In the genomic region with DNA sequence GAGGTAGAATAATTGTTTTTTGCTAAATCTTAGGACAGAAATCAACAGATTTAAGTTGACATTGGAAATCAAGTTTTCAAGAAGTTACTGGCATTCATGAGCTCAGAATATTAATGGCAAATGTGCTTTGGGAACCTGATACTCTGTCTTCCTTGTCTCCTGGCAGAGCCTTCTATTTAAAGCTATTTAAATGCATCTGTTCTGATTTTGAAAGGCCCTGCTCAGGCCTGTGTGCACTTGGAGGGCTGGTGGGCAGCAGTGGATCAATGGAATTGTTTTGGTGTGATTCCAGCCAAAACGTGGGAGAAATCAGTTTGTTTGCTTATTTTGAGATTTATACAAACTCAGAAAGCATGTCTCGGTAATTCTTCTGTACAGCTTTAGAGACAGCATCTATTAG, we compare ENCODE assay signal across 1 cellular context.
TF ChIP-seq lines count a peak whose summit lies in the region.

No MANE protein-coding gene starts in this region.

TF ChIP-seq in H1, 55 proteins besides CTCF, POLR2A, EP300 and RAD21:
- TF ChIP-seq SP2 (IDR thresholded peaks at IDR 0.05; ENCODE audit: low read length) (no peak), GTF2F1 (IDR thresholded peaks at IDR 0.05; ENCODE audit: borderline replicate concordance, low read depth, low read length) (no peak), TAF1 (IDR thresholded peaks at IDR 0.05; ENCODE audit: low read depth, low read length) (no peak), HDAC6 (IDR thresholded peaks at IDR 0.05; ENCODE audit: low read depth, low read length) (no peak), KDM1A (IDR thresholded peaks at IDR 0.05; ENCODE audit: borderline replicate concordance, low read length) (no peak), SUZ12 (IDR thresholded peaks at IDR 0.05; ENCODE audit: low read length) (no peak), ASH2L (IDR thresholded peaks at IDR 0.05; ENCODE audit: low read length) (no peak), KDM4A (IDR thresholded peaks at IDR 0.05; ENCODE audit: low read depth, low read length, severe bottlenecking) (no peak), JUND (IDR thresholded peaks at IDR 0.05; ENCODE audit: low read length) (no peak), RBBP5 (IDR thresholded peaks at IDR 0.05; ENCODE audit: borderline replicate concordance, low read depth, low read length) (no peak), SRF (IDR thresholded peaks at IDR 0.05; ENCODE audit: low read depth, low read length) (no peak), ZNF274 (IDR thresholded peaks at IDR 0.05; ENCODE audit: borderline replicate concordance, extremely low read depth, low read length) (no peak), NANOG (IDR thresholded peaks at IDR 0.05; ENCODE audit: insufficient read depth, low read depth, low read length, poor library complexity, severe bottlenecking) (no peak)
